ENCODE assay signal across 8 cellular contexts in genomic region chr10:63466168-63466935, GRCh38. TPM values are rescaled to one million over a fixed set of nuclear protein-coding genes. Genes with fewer than 3 reads are reported as not detected.
DNase-seq lines count a peak whose midpoint lies in the region; ATAC-seq and TF ChIP-seq lines count a peak whose summit lies in the region.

No MANE protein-coding gene starts in this region.

- peak overlapping the region; percentile 92 for H3K4me3 ChIP-seq in endodermal cell (ENCODE audit: low read length)

- no peak for TF ChIP-seq CTCF in endodermal cell (conservative IDR thresholded peaks at IDR 0.05)

- H3K27ac Mint-ChIP-seq in endodermal cell (peak overlapping the region; percentile 98), memory B cell (peak overlapping the region; percentile 95)
- peak overlapping the region; percentile 95 for H3K27ac Mint-ChIP-seq in stimulated activated effector memory CD8-positive, alpha-beta T cell treated with anti-CD3 and anti-CD28 coated beads, Interleukin-12 subunit alpha, Interleukin-12 subunit beta, amount 100 ng/mL, for 72 hours

- ATAC-seq in HG02642 (IDR thresholded peaks at IDR 0.05; ENCODE audit: poor library complexity, unreplicated experiment) (peak; percentile 37), memory B cell (ENCODE audit: low read depth) (peak; percentile 54)
- ATAC-seq in stimulated activated effector memory CD8-positive, alpha-beta T cell treated with anti-CD3 and anti-CD28 coated beads, Interleukin-12 subunit alpha, Interleukin-12 subunit beta, amount 100 ng/mL, for 72 hours = peak; percentile 57

- peak; percentile 57 for DNase-seq in NOMO-1 treated with dmso at 0.1 percent for 144 hours (lab: John Stamatoyannopoulos, UW; ENCODE audit: unreplicated experiment)
- no peak for DNase-seq in NOMO-1 treated with DMSO at 0.1 percent for 48 hours (lab: John Stamatoyannopoulos, UW; ENCODE audit: unreplicated experiment)
- DNase-seq in NCI-H1105 (lab: John Stamatoyannopoulos, UW) = peak; percentile 29
- DNase-seq in activated CD4-positive, alpha-beta T cell treated with anti-CD3 and anti-CD28 coated beads for 4 hours = peak; percentile 27 to 37
- DNase-seq in endodermal cell = no peak
- no peak for DNase-seq in memory B cell (ENCODE audit: low spot score in 2 of 2)
- DNase-seq in stimulated activated effector memory CD8-positive, alpha-beta T cell treated with anti-CD3 and anti-CD28 coated beads, Interleukin-12 subunit alpha, Interleukin-12 subunit beta, amount 100 ng/mL, for 72 hours (ENCODE audit: low spot score in 2 of 2) = peak in 1 of 2 donors; percentile 6

- H3K36me3 Mint-ChIP-seq in endodermal cell (ENCODE audit: low read depth) (peaks cover 3% of the 10 kb centered on the region), memory B cell (no peaks in the 10 kb centered on the region)
- H3K36me3 Mint-ChIP-seq in stimulated activated effector memory CD8-positive, alpha-beta T cell treated with anti-CD3 and anti-CD28 coated beads, Interleukin-12 subunit alpha, Interleukin-12 subunit beta, amount 100 ng/mL, for 72 hours = peaks cover 5% of the 10 kb centered on the region

- 10% methylated on average over 15 to 21 of the region's 21 CpGs for WGBS in endodermal cell (ENCODE audit: insufficient coverage in 1 of 2, insufficient read length in 1 of 2), 2 experiments

- H3K4me1 Mint-ChIP-seq in endodermal cell (peaks cover 38% of the 10 kb centered on the region), memory B cell (peaks cover 23% of the 10 kb centered on the region)
- H3K4me1 Mint-ChIP-seq in stimulated activated effector memory CD8-positive, alpha-beta T cell treated with anti-CD3 and anti-CD28 coated beads, Interleukin-12 subunit alpha, Interleukin-12 subunit beta, amount 100 ng/mL, for 72 hours = peaks cover 12% of the 10 kb centered on the region

- peak overlapping the region; percentile 99 for H3K4me3 Mint-ChIP-seq in endodermal cell
- peak overlapping the region; percentile 97 for H3K4me3 Mint-ChIP-seq in memory B cell
- peak overlapping the region; percentile 95 for H3K4me3 Mint-ChIP-seq in stimulated activated effector memory CD8-positive, alpha-beta T cell treated with anti-CD3 and anti-CD28 coated beads, Interleukin-12 subunit alpha, Interleukin-12 subunit beta, amount 100 ng/mL, for 72 hours

- H3K9ac ChIP-seq in endodermal cell (ENCODE audit: extremely low read depth, low read length, poor library complexity, severe bottlenecking) = peak overlapping the region; percentile 86

- H3K4me1 ChIP-seq in endodermal cell (ENCODE audit: control insufficient read depth, insufficient read depth, low read length) = no peaks in the 10 kb centered on the region

- peak overlapping the region; percentile 92 for H3K27ac ChIP-seq in endodermal cell (ENCODE audit: low read depth, low read length)

- H3K9me3 ChIP-seq in endodermal cell (ENCODE audit: control insufficient read depth, low read length) = peaks cover 4% of the 10 kb centered on the region

- no peaks in the 10 kb centered on the region for H3K9me3 Mint-ChIP-seq in endodermal cell
- H3K9me3 Mint-ChIP-seq in memory B cell = no peaks in the 10 kb centered on the region
- no peaks in the 10 kb centered on the region for H3K9me3 Mint-ChIP-seq in stimulated activated effector memory CD8-positive, alpha-beta T cell treated with anti-CD3 and anti-CD28 coated beads, Interleukin-12 subunit alpha, Interleukin-12 subunit beta, amount 100 ng/mL, for 72 hours

- H3K27me3 ChIP-seq in endodermal cell (ENCODE audit: control insufficient read depth, insufficient read depth, low read length, poor library complexity, severe bottlenecking) = no peaks in the 10 kb centered on the region

- H3K36me3 ChIP-seq in endodermal cell (ENCODE audit: control insufficient read depth, insufficient read depth, low read length) = no peaks in the 10 kb centered on the region

- H3K27me3 Mint-ChIP-seq in endodermal cell (ENCODE audit: insufficient read depth) = no peaks in the 10 kb centered on the region
- H3K27me3 Mint-ChIP-seq in memory B cell = no peaks in the 10 kb centered on the region

RNA-seq across cellular contexts. Expression of gene JMJD1C, which starts 0.6 kb away (rescaled TPM):
- 100 to 1,000 TPM in 1 of 2 donors, 10 to 100 TPM in 1; 91.3 to 114 TPM for total RNA-seq in endodermal cell
- polyA plus RNA-seq in endodermal cell (2013, experiment 1 of 2) = 79.6 TPM
- polyA plus RNA-seq in endodermal cell (2013, experiment 2 of 2) = 73.7 TPM

RNA-seq across cellular contexts. Expression of gene REEP3, which starts 54.8 kb away (rescaled TPM):
- total RNA-seq in endodermal cell = 10 to 100 TPM; 30.7 to 33.0 TPM
- polyA plus RNA-seq in endodermal cell (2013, experiment 1 of 2) = 37.9 TPM
- polyA plus RNA-seq in endodermal cell (2013, experiment 2 of 2) = 37.1 TPM

Comparison
In these comparisons a context has a peak if more than half of its experiments do, and no peak if none do; other contexts are left out.
1. DNase-seq: peak in NOMO-1 treated with dmso at 0.1 percent for 144 hours (single experiment), NCI-H1105 (single experiment) and activated CD4-positive, alpha-beta T cell treated with anti-CD3 and anti-CD28 coated beads for 4 hours (2 of 2); none in NOMO-1 treated with DMSO at 0.1 percent for 48 hours (single experiment), endodermal cell (single experiment) and memory B cell (0 of 2).
2. Peak in every context shown above with its lines, with median percentiles within 50 percentile points of each other: ATAC-seq, H3K27ac Mint-ChIP-seq and H3K4me3 Mint-ChIP-seq.